In the genomic region with DNA sequence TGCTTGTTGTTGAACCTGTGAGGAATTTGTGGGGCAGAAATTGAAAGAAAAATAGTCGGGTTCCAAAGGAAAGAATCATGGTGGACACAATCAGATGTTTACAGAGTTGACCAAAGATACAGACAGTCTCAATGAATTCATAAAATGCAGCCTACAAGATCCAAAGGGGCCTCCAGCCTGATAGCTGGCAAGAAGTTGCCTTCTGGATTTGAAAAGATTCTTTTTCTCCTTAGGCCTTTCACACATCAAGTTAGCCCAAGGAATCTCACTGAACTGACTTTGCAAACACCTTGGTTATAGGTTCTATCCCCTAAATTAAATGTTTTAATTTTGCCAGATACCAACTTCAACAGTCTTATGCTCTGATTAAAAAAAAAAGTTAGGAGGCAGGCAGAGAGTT, we compare ENCODE assay signal across 21 cellular contexts. TPM values are rescaled to one million over a fixed set of nuclear protein-coding genes. Genes with fewer than 3 reads are reported as not detected.
DNase-seq lines count a peak whose midpoint lies in the region; ATAC-seq, FAIRE-seq and TF ChIP-seq lines count a peak whose summit lies in the region.
"Had no signal": no experiment of that assay in that cellular context is flagged by ENCODE, and none has a peak within 500 bp of the region (broad histone marks: within the 10 kb centered on the region; RNA-seq: fewer than 3 reads in every experiment).

No MANE protein-coding gene starts in this region.

- H4K20me1 ChIP-seq in OCI-LY3 (ENCODE audit: insufficient read depth, low read length): no peaks in the 10 kb centered on the region
- H4K20me1 ChIP-seq in GM12878 (ENCODE audit: control insufficient read depth, insufficient read depth): no peaks in the 10 kb centered on the region

- H3K27me3 ChIP-seq in OCI-LY3 (ENCODE audit: low read depth, low read length): no peaks in the 10 kb centered on the region
- H3K27me3 ChIP-seq in GM12878 (replicated peaks in 1 of 2; ENCODE audit: control insufficient read depth in 2 of 2, insufficient read depth in 2 of 2, low read length in 1 of 2): no peaks in the 10 kb centered on the region
- H3K27me3 ChIP-seq in dorsolateral prefrontal cortex: peaks cover 0 to 2% (median 0%) of the 10 kb centered on the region in 45 donors
- H3K27me3 ChIP-seq: brain microvascular endothelial cell had no signal

- TF ChIP-seq EP300 in GM12878 (IDR thresholded peaks at IDR 0.05; ENCODE audit: borderline replicate concordance in 1 of 2, control insufficient read depth in 1 of 2, low read depth in 2 of 2, low read length in 2 of 2): no peak

- H3K27ac ChIP-seq in OCI-LY3 (ENCODE audit: low read length) (peak overlapping the region; percentile 9; the same call in 1 of the 2 replicates), GM12878 (ENCODE audit: control insufficient read depth, insufficient read depth) (peak overlapping the region; percentile 92), dorsolateral prefrontal cortex (no peak overlapping the region)
- H3K27ac ChIP-seq: brain microvascular endothelial cell had no signal

- SMC1A ChIA-PET in GM12878 (lab: Charles Lee; ENCODE audit: uncharacterized antibody, unreplicated experiment): interaction anchor here (1.1 to 17.6 kb wide), 10 partner anchors 12 to 195 kb away, joined by 3 to 259 read pairs (median 4); partner anchors contain the start of genes SLAMF1 and SLAMF7

- 0% methylated on average over 1 of the region's 1 CpG for WGBS in GM12878 (ENCODE audit: insufficient coverage, insufficient replicate concordance, low lambda C conversion rate, missing lambda C conversion rate)

- TF ChIP-seq CTCF in OCI-LY3 (IDR thresholded peaks at IDR 0.05; ENCODE audit: low read depth, low read length) (no peak), GM12878 (IDR thresholded peaks at IDR 0.05 in 2 of 3, conservative IDR thresholded peaks at IDR 0.05 in 1 of 3; ENCODE audit: control insufficient read depth in 2 of 3, extremely low read depth in 1 of 3, insufficient read depth in 1 of 3, low read depth in 3 of 3, low read length in 3 of 3) (no peak), dorsolateral prefrontal cortex (IDR thresholded peaks at IDR 0.05 in 54 of 56, conservative IDR thresholded peaks at IDR 0.05 in 2 of 56; ENCODE audit: low read depth in 1 of 56, partially characterized antibody in 56 of 56) (no peak)

- H3K9ac ChIP-seq in OCI-LY3 (ENCODE audit: low read length): no peak overlapping the region
- H3K9ac ChIP-seq in GM12878 (ENCODE audit: control insufficient read depth, insufficient read depth, low read length): peak overlapping the region; percentile 51

- no peak for TF ChIP-seq RAD21 in GM12878 (IDR thresholded peaks at IDR 0.05; ENCODE audit: insufficient read depth, low read depth, low read length)

- no peak for ATAC-seq in stimulated activated naive CD8-positive, alpha-beta T cell treated with anti-CD3 and anti-CD28 coated beads, Interleukin-15, Interleukin-2, amounts not matched to agents 100 U/mL and 50 U/mL, for 24 hours
- ATAC-seq in GM12878 (no peak), Right ventricle myocardium inferior (no peak)
- ATAC-seq: GM23338 had no signal

- H3K27ac Mint-ChIP-seq in stimulated activated naive CD8-positive, alpha-beta T cell treated with anti-CD3 and anti-CD28 coated beads, Interleukin-15, Interleukin-2, amounts not matched to agents 100 ng/mL and 50 ng/mL, for 24 hours: peak overlapping the region; percentile 99
- H3K27ac Mint-ChIP-seq: GM23338 had no signal

- TSS peak; percentile 0 for BruUV-seq in GM12878 (replicated peaks; lab: Mats Ljungman, UMichigan)

- TF ChIP-seq POLR2A in GM12878 (IDR thresholded peaks at IDR 0.05; ENCODE audit: low read depth, low read length): no peak; the same call in 1 of the 2 replicates

- H3K4me1 Mint-ChIP-seq in stimulated activated naive CD8-positive, alpha-beta T cell treated with anti-CD3 and anti-CD28 coated beads, Interleukin-15, Interleukin-2, amounts not matched to agents 100 ng/mL and 50 ng/mL, for 24 hours (ENCODE audit: low read depth): peaks cover 96% of the 10 kb centered on the region
- H3K4me1 Mint-ChIP-seq: GM23338 had no signal

- H3K79me2 ChIP-seq in OCI-LY3 (ENCODE audit: low read length) (no peaks in the 10 kb centered on the region), GM12878 (ENCODE audit: control insufficient read depth, insufficient read depth, low read length) (peaks cover 72% of the 10 kb centered on the region)

- DNase-seq in stimulated activated naive CD8-positive, alpha-beta T cell treated with anti-CD3 and anti-CD28 coated beads, Interleukin-15, Interleukin-2, amounts not matched to agents 100 U/mL and 50 U/mL, for 24 hours: no peak
- DNase-seq in GM12878 (ENCODE audit: low read depth, low spot score) (no peak), KBM-7 (no peak), OCI-M2 (lab: John Stamatoyannopoulos, UW; ENCODE audit: unreplicated experiment) (no peak), Right ventricle myocardium inferior (ENCODE audit: missing footprints) (no peak), dorsolateral prefrontal cortex (no peak)
- DNase-seq: activated gamma-delta T cell; brain microvascular endothelial cell; dermis blood vessel endothelial cell; erythroblast; GF-D8; left ventricle myocardium inferior; NCI-H1930; stimulated activated CD4-positive, alpha-beta T cell treated with anti-CD3 and anti-CD28 coated beads, Interleukin-2, amount 100 ng/mL, for 48 hours; T1000 had no signal

- H3K4me3 Mint-ChIP-seq in stimulated activated naive CD8-positive, alpha-beta T cell treated with anti-CD3 and anti-CD28 coated beads, Interleukin-15, Interleukin-2, amounts not matched to agents 100 ng/mL and 50 ng/mL, for 24 hours: peak overlapping the region; percentile 79
- H3K4me3 Mint-ChIP-seq: GM23338 had no signal

- H3K36me3 Mint-ChIP-seq in stimulated activated naive CD8-positive, alpha-beta T cell treated with anti-CD3 and anti-CD28 coated beads, Interleukin-15, Interleukin-2, amounts not matched to agents 100 ng/mL and 50 ng/mL, for 24 hours (ENCODE audit: low read depth): peaks cover 90% of the 10 kb centered on the region

- POLR2A ChIA-PET in GM12878 (lab: Charles Lee): interaction anchor here (0.7 to 6.0 kb wide), 6 partner anchors 10 to 116 kb away, joined by 4 to 68 read pairs (median 8); partner anchors contain the start of gene SLAMF1

- H3K36me3 ChIP-seq in OCI-LY3 (replicated peaks; ENCODE audit: low read depth, low read length): no peaks in the 10 kb centered on the region
- peaks cover 12 to 17% of the 10 kb centered on the region in 2 experiments for H3K36me3 ChIP-seq in GM12878 (ENCODE audit: control insufficient read depth in 2 of 2, insufficient read depth in 2 of 2, low read length in 1 of 2)
- H3K36me3 ChIP-seq: brain microvascular endothelial cell, left ventricle myocardium inferior had no signal

- H3K9me3 ChIP-seq in OCI-LY3 (ENCODE audit: insufficient read depth, low read length) (no peaks in the 10 kb centered on the region), GM12878 (replicated peaks; ENCODE audit: control insufficient read depth, insufficient read depth, low read length) (no peaks in the 10 kb centered on the region)
- H3K9me3 ChIP-seq: left ventricle myocardium inferior had no signal

- H3K4me1 ChIP-seq in OCI-LY3 (ENCODE audit: low read length) (peaks cover 69% of the 10 kb centered on the region), GM12878 (ENCODE audit: control insufficient read depth, insufficient read depth, low read length) (peaks cover 82% of the 10 kb centered on the region)

- RAD21 ChIA-PET in GM12878 (lab: Charles Lee; ENCODE audit: unreplicated experiment): interaction anchor here (0.5 to 15.7 kb wide), 6 partner anchors 15 to 102 kb away, joined by 3 to 194 read pairs (median 25); partner anchors contain the start of gene SLAMF1

- H2AFZ ChIP-seq in OCI-LY3 (ENCODE audit: low read depth, low read length) (no peak overlapping the region), GM12878 (ENCODE audit: control insufficient read depth, low read depth, low read length) (no peak overlapping the region)
- H2AFZ ChIP-seq: GM23338 had no signal

- H3K9me3 Mint-ChIP-seq in stimulated activated naive CD8-positive, alpha-beta T cell treated with anti-CD3 and anti-CD28 coated beads, Interleukin-15, Interleukin-2, amounts not matched to agents 100 ng/mL and 50 ng/mL, for 24 hours: no peaks in the 10 kb centered on the region
- H3K9me3 Mint-ChIP-seq: GM23338 had no signal

- intact Hi-C loops in GM12878 (cut with micrococcal nuclease; ENCODE audit: unreplicated experiment): no loop called here
- intact Hi-C loops in Right ventricle myocardium inferior (cut with DNase I): no loop called here
- intact Hi-C loops in dorsolateral prefrontal cortex (cut with DNase I): no loop called here

- H3K4me3 ChIP-seq in OCI-LY3 (ENCODE audit: low read length) (no peak overlapping the region), GM12878 (peak overlapping the region; percentile 26; the same call in 1 of the 2 replicates), dorsolateral prefrontal cortex (no peak overlapping the region)
- H3K4me3 ChIP-seq: GM23338, left ventricle myocardium inferior had no signal

- H3K4me2 ChIP-seq in OCI-LY3 (ENCODE audit: low read length) (peak overlapping the region; percentile 46), GM12878 (ENCODE audit: control insufficient read depth, insufficient read depth) (peak overlapping the region; percentile 66)
- H3K4me2 ChIP-seq: GM23338 had no signal

- no peaks in the 10 kb centered on the region for H3K27me3 Mint-ChIP-seq in stimulated activated naive CD8-positive, alpha-beta T cell treated with anti-CD3 and anti-CD28 coated beads, Interleukin-15, Interleukin-2, amounts not matched to agents 100 ng/mL and 50 ng/mL, for 24 hours

- no peak for FAIRE-seq in GM12878 (lab: Jason Lieb, UNC)

- CTCF ChIA-PET in GM12878 (lab: Yijun Ruan, JAX): interaction anchor here (1.5 to 2.8 kb wide), 4 partner anchors 16 to 85 kb away, joined by 4 to 14 read pairs (median 6); partner anchors contain the start of gene SLAMF1

- in situ Hi-C loops in GM12878 (cut with MboI): no loop called here
- in situ Hi-C loops in KBM-7 (cut with MboI; ENCODE audit: low pct_unique_long_range_greater_than_20kb, low sequenced_read_pairs): no loop called here

RNA-seq across cellular contexts. Expression of gene SLAMF1, which starts 21.5 kb away (rescaled TPM):
- total RNA-seq in GM12878 (2013; cell fraction: nucleolus; rRNA removed): 1,111 and 1,167 TPM in 2 replicates
- total RNA-seq in GM12878 (2014; rRNA removed): 121 and 136 TPM in 2 replicates
- total RNA-seq in GM12878 (2014; rRNA removed; fragmentation: Illumina TruSeq; extraction: Trizol): 134 and 145 TPM in 2 replicates
- 125 and 140 TPM in 2 replicates for total RNA-seq in GM12878 (2021)
- 41.2 TPM for polyA plus RNA-seq in GM12878 (2011; ENCODE audit: low read depth)
- 260 and 289 TPM in 2 replicates for polyA plus RNA-seq in GM12878 (2011; rRNA removed)
- polyA plus RNA-seq in GM12878 (2011; cell fraction: cytosol; rRNA removed): 194 and 205 TPM in 2 replicates
- polyA plus RNA-seq in GM12878 (2011; cell fraction: nucleus; rRNA removed): 385 and 567 TPM in 2 replicates
- polyA plus RNA-seq in GM12878 (2012): 73.7 and 121 TPM in 2 replicates
- 134 and 155 TPM in 2 replicates for polyA plus RNA-seq in GM12878 (2014; fragmentation: Illumina TruSeq; extraction: Trizol)
- 100 to 1,000 TPM; 128 to 145 TPM for polyA plus RNA-seq in GM12878 (2014; fragmentation: Nextera tagmentation; extraction: Ambion mirVana)
- polyA plus RNA-seq in GM12878 (2014; rRNA removed): 154 and 204 TPM in 2 replicates
- polyA plus RNA-seq in GM12878 (2016; fragmentation: Nextera tagmentation; extraction: Ambion mirVana): 10 to 100 TPM; 87.3 to 89.7 TPM
- polyA minus RNA-seq in GM12878 (2011; rRNA and poly(A)+ RNA removed): 378 and 409 TPM in 2 replicates
- polyA minus RNA-seq in GM12878 (2011; cell fraction: cytosol; rRNA and poly(A)+ RNA removed): 105 and 108 TPM in 2 replicates
- 309 and 389 TPM in 2 replicates for polyA minus RNA-seq in GM12878 (2011; cell fraction: nucleus; rRNA and poly(A)+ RNA removed)
- 0.24 TPM for total RNA-seq in Right ventricle myocardium inferior
- total RNA-seq in dorsolateral prefrontal cortex: under 1 TPM in 11 of 120 experiments, not detected in 109; 0.11 to 0.50 (median 0.24) TPM
- total RNA-seq: dermis blood vessel endothelial cell, glomerular endothelial cell, GM23338, left ventricle myocardium inferior, NCI-H460, skeletal muscle tissue had no signal
- polyA plus RNA-seq: GM23338 had no signal

RNA-seq across cellular contexts. Expression of gene CD84, which starts 46.0 kb away (rescaled TPM):
- total RNA-seq in GM12878 (2013; cell fraction: nucleolus; rRNA removed): 245 and 258 TPM in 2 replicates
- total RNA-seq in GM12878 (2014; rRNA removed) (12.3 and 15.2 TPM in 2 replicates), GM12878 (2014; rRNA removed; fragmentation: Illumina TruSeq; extraction: Trizol) (13.8 and 14.5 TPM in 2 replicates), GM12878 (2021) (10.4 and 14.2 TPM in 2 replicates), Right ventricle myocardium inferior (3.4 TPM), dorsolateral prefrontal cortex (10 to 100 TPM in 4 of 120 experiments, 1 to 10 TPM in 113, under 1 TPM in 3; 0.63 to 12.0 (median 5.2) TPM)
- polyA plus RNA-seq in GM12878 (2011; ENCODE audit: low read depth): 12.7 TPM
- polyA plus RNA-seq in GM12878 (2011; rRNA removed) (18.1 and 20.8 TPM in 2 replicates), GM12878 (2014; fragmentation: Illumina TruSeq; extraction: Trizol) (20.3 and 26.6 TPM in 2 replicates), GM12878 (2014; fragmentation: Nextera tagmentation; extraction: Ambion mirVana) (1 to 10 TPM; 3.4 to 6.8 TPM), GM12878 (2014; rRNA removed) (9.3 and 11.2 TPM in 2 replicates), GM12878 (2016; fragmentation: Nextera tagmentation; extraction: Ambion mirVana) (1 to 10 TPM; 7.5 to 7.9 TPM)
- 7.7 and 7.8 TPM in 2 replicates for polyA plus RNA-seq in GM12878 (2011; cell fraction: cytosol; rRNA removed)
- polyA plus RNA-seq in GM12878 (2011; cell fraction: nucleus; rRNA removed): 20.4 and 23.3 TPM in 2 replicates
- polyA plus RNA-seq in GM12878 (2012): 9.2 and 10.5 TPM in 2 replicates
- polyA minus RNA-seq in GM12878 (2011; rRNA and poly(A)+ RNA removed): 21.3 and 24.2 TPM in 2 replicates
- polyA minus RNA-seq in GM12878 (2011; cell fraction: cytosol; rRNA and poly(A)+ RNA removed): 2.3 and 2.4 TPM in 2 replicates
- polyA minus RNA-seq in GM12878 (2011; cell fraction: nucleus; rRNA and poly(A)+ RNA removed): 16.3 and 17.8 TPM in 2 replicates
- total RNA-seq: dermis blood vessel endothelial cell, glomerular endothelial cell, GM23338, NCI-H460 had no signal
- polyA plus RNA-seq: GM23338 had no signal

Comparison
In these comparisons a context has a peak if more than half of its experiments do, and no peak if none do; other contexts are left out.
1. H3K27ac ChIP-seq: peak in OCI-LY3 (single experiment) and GM12878 (single experiment); none in dorsolateral prefrontal cortex (0 of 59).
2. RNA of gene SLAMF1, which starts 21.5 kb away (total RNA-seq): 121 to 1,167 TPM in GM12878; 0.24 TPM in Right ventricle myocardium inferior (single experiment) and 0.11 to 0.50 TPM in dorsolateral prefrontal cortex; every median in the first group is over 10 times any median in the second.